8 cellular contexts compared by ENCODE assay signal in the genomic region with DNA sequence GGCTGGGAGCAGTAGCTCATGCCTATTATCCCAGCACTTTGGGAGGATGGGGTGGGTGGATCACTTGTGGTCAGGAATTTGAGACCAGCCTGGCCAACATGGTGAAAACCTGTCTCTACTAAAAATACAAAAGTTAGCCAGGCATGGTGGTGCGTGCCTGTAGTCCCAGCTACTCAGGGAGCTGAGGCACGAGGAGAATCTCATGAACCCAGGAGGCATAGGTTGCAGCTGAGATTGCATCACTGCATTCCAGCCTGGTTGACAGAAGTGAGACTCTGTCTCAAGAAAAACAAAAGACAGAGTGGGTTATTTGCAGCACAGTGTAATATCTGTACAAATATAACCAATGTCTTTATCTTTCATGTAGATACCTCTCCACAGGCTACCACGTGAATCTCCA.
DNase-seq lines count a peak whose midpoint lies in the region; FAIRE-seq and TF ChIP-seq lines count a peak whose summit lies in the region.
"Not testable (repeated sequence)": the region's sequence is repeated elsewhere in the genome, so short reads cannot be mapped to it uniquely, and the experiment has no call there.

No MANE protein-coding gene starts in this region.

- not testable (repeated sequence) for TF ChIP-seq POLR2A in breast epithelium (IDR thresholded peaks at IDR 0.05)
- TF ChIP-seq POLR2A in thyroid gland (IDR thresholded peaks at IDR 0.05) = peak in 1 of 2 donors; percentile 31

- H3K4me3 Mint-ChIP-seq in HFFc6 = peak overlapping the region; percentile 31

- H3K36me3 ChIP-seq in SJSA1; breast epithelium; kidney (ENCODE audit: control insufficient read depth in 1 of 2, insufficient read depth in 2 of 2, low read length in 2 of 2); osteoblast (ENCODE audit: insufficient read depth, low read length); thyroid gland: not testable (repeated sequence)

- in situ Hi-C loops in ACHN (cut with HindIII; ENCODE audit: low pct_ligation_motif_present, low pct_unique_long_range_greater_than_20kb, low sequenced_read_pairs) = not testable (repeated sequence)

- 25 to 30% methylated on average over 3 of the region's 3 CpGs for WGBS in thyroid gland, 2 donors

- H3K27me3 Mint-ChIP-seq in HFFc6 (ENCODE audit: insufficient read depth) = not testable (repeated sequence)

- H3K27ac ChIP-seq in SJSA1 (peak overlapping the region; percentile 21), breast epithelium (peak overlapping the region; percentile 41 to 61), kidney (ENCODE audit: low read depth in 2 of 2, low read length in 2 of 2) (peak overlapping the region; percentile 33 to 34), osteoblast (ENCODE audit: low read depth, low read length) (peak overlapping the region; percentile 85), thyroid gland (peak overlapping the region; percentile 89 to 98 (median 97))

- not testable (repeated sequence) for TF ChIP-seq CTCF in HFFc6 (IDR thresholded peaks at IDR 0.05); breast epithelium (IDR thresholded peaks at IDR 0.05); kidney (IDR thresholded peaks at IDR 0.05; ENCODE audit: borderline replicate concordance, extremely low read depth, insufficient read depth); osteoblast (IDR thresholded peaks at IDR 0.05; ENCODE audit: extremely low read depth, low read depth, low read length); thyroid gland (IDR thresholded peaks at IDR 0.05)

- DNase-seq in ACHN (peak; percentile 87), HFFc6 (peak; percentile 59), breast epithelium (ENCODE audit: low spot score in 2 of 2) (peak in 1 of 2 donors; percentile 33), fibroblast of peridontal ligament (ENCODE audit: extremely low read depth) (peak; percentile 28), thyroid gland (peak; percentile 89 to 90)
- DNase-seq in SJSA1 (ENCODE audit: low read depth in 1 of 2, low spot score in 2 of 2); kidney; osteoblast (ENCODE audit: insufficient read length, low spot score, missing footprints): not testable (repeated sequence)

- peaks cover 96% of the 10 kb centered on the region for H3K4me1 Mint-ChIP-seq in HFFc6 (ENCODE audit: low read depth)

- not testable (repeated sequence) for H3K9ac ChIP-seq in kidney (ENCODE audit: low read length in 2 of 2)

- intact Hi-C loops in breast epithelium (cut with DNase I; ENCODE audit: low total_unique reads); kidney (cut with DNase I); thyroid gland (cut with DNase I): not testable (repeated sequence)

- H3K9me3 ChIP-seq in SJSA1 (replicated peaks); breast epithelium; kidney (ENCODE audit: control insufficient read depth in 1 of 2, low read length in 2 of 2); osteoblast (ENCODE audit: low read depth, low read length); thyroid gland: not testable (repeated sequence)

- not testable (repeated sequence) for H3K79me2 ChIP-seq in osteoblast (ENCODE audit: insufficient read depth, low read length)

- peak overlapping the region; percentile 81 for H3K27ac Mint-ChIP-seq in HFFc6

- H3K36me3 Mint-ChIP-seq in HFFc6 (ENCODE audit: low read depth) = not testable (repeated sequence)

- H3K4me3 ChIP-seq in SJSA1; breast epithelium; kidney (ENCODE audit: low read length in 2 of 2); osteoblast (ENCODE audit: insufficient read depth, low read length); thyroid gland (replicated peaks in 1 of 3): not testable (repeated sequence)

- not testable (repeated sequence) for H2AFZ ChIP-seq in osteoblast (ENCODE audit: low read length)

- not testable (repeated sequence) for H3K27me3 ChIP-seq in SJSA1 (replicated peaks); breast epithelium; osteoblast (ENCODE audit: insufficient read depth, low read length); thyroid gland

- not testable (repeated sequence) for H3K4me2 ChIP-seq in osteoblast (ENCODE audit: insufficient read depth, low read length)

- not testable (repeated sequence) for FAIRE-seq in kidney (lab: Jason Lieb, UNC)

- H4K20me1 ChIP-seq in osteoblast (ENCODE audit: insufficient read depth, low read length) = not testable (repeated sequence)

- H3K4me1 ChIP-seq in SJSA1 (replicated peaks) = peaks cover 70% of the 10 kb centered on the region
- H3K4me1 ChIP-seq in breast epithelium = peaks cover 0 to 14% of the 10 kb centered on the region in 2 donors
- peaks cover 13 to 22% of the 10 kb centered on the region in 2 donors for H3K4me1 ChIP-seq in kidney (ENCODE audit: control insufficient read depth in 1 of 2, insufficient read depth in 1 of 2, low read depth in 1 of 2, low read length in 2 of 2)
- H3K4me1 ChIP-seq in osteoblast (ENCODE audit: insufficient read depth, low read length) = peaks cover 53% of the 10 kb centered on the region
- peaks cover 49 to 61% of the 10 kb centered on the region in 2 donors for H3K4me1 ChIP-seq in thyroid gland

- H3K9me3 Mint-ChIP-seq in HFFc6 = not testable (repeated sequence)

Comparison
In these comparisons a context has a peak if more than half of its experiments do, and no peak if none do; other contexts are left out.
1. H3K27ac ChIP-seq: peak in every context shown above with its lines; median percentile 97 in thyroid gland; 85 in osteoblast; 51 in breast epithelium; 34 in kidney; 21 in SJSA1.